Comparison of ENCODE assay signal across 32 cellular contexts in the genomic region with DNA sequence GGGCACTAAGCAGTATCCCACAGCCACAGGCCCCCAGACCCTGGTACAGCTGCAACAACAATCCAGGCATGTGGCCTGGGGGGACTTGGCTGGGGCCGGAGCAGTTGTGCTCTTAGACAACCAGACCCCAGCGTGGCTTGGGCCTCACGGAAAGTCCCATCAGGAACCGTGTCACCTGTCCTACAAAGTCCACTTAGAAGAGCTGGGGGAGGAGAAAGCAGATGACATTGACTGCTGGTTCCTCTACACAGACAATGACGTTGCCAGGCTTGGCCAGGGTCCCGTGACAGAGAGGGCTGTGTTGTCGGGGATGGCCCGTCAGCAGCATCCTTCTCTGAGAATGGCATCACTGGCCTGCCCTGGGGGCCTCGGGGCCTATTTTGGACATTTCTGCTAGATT.
"Had no signal": no experiment of that assay in that cellular context is flagged by ENCODE, and none has a peak within 500 bp of the region (broad histone marks: within the 10 kb centered on the region; RNA-seq: fewer than 3 reads in every experiment).

No MANE protein-coding gene starts in this region.

- H3K4me1 Mint-ChIP-seq: activated B cell treated with CpG ODN at 0.5 μM for 24 hours; activated naive CD4-positive, alpha-beta T cell treated with anti-CD3 and anti-CD28 coated beads, Interleukin-2, amount 50 U/mL, for 24 hours; activated naive CD8-positive, alpha-beta T cell treated with anti-CD3 and anti-CD28 coated beads for 36 hours; activated naive CD8-positive, alpha-beta T cell treated with anti-CD3 and anti-CD28 coated beads, Interleukin-2, amount 50 U/mL, for 24 hours; activated T-helper 17 cell treated with anti-CD3 and anti-CD28 coated beads, Interleukin-2, amount 50 U/mL, for 72 hours; T-helper 17 cell had no signal

- H3K27ac ChIP-seq: adrenal gland, body of pancreas, dorsolateral prefrontal cortex, WERI-Rb-1 had no signal

- H3K9me3 Mint-ChIP-seq: activated B cell treated with CpG ODN at 0.5 μM for 24 hours; activated CD8-positive, alpha-beta T cell treated with anti-CD3 and anti-CD28 coated beads for 36 hours; activated naive CD4-positive, alpha-beta T cell treated with anti-CD3 and anti-CD28 coated beads for 36 hours; activated naive CD4-positive, alpha-beta T cell treated with anti-CD3 and anti-CD28 coated beads, Interleukin-2, amount 50 U/mL, for 24 hours; activated naive CD8-positive, alpha-beta T cell treated with anti-CD3 and anti-CD28 coated beads for 36 hours; activated naive CD8-positive, alpha-beta T cell treated with anti-CD3 and anti-CD28 coated beads, Interleukin-2, amount 50 U/mL, for 24 hours; activated T-cell treated with anti-CD3 and anti-CD28 coated beads, Interleukin-2, amount 50 U/mL, for 4 hours; activated T-helper 17 cell treated with anti-CD3 and anti-CD28 coated beads, Interleukin-2, amount 50 U/mL, for 72 hours; dendritic cell treated with granulocyte-macrophage colony-stimulating factor and Interleukin-4, amounts not matched to agents 40 ng/mL and 50 ng/mL, for 4 days; endodermal cell; T-helper 2 cell treated with Interferon-gamma antibody and Interleukin-4, amounts not matched to agents 5 μg/mL and 100 μg/mL, for 36 hours had no signal

- H3K27ac Mint-ChIP-seq: activated B cell treated with CpG ODN at 0.5 μM for 24 hours; activated CD8-positive, alpha-beta T cell treated with anti-CD3 and anti-CD28 coated beads for 36 hours; activated naive CD4-positive, alpha-beta T cell treated with anti-CD3 and anti-CD28 coated beads for 36 hours; activated naive CD4-positive, alpha-beta T cell treated with anti-CD3 and anti-CD28 coated beads, Interleukin-2, amount 50 U/mL, for 24 hours; activated naive CD8-positive, alpha-beta T cell treated with anti-CD3 and anti-CD28 coated beads for 36 hours; activated naive CD8-positive, alpha-beta T cell treated with anti-CD3 and anti-CD28 coated beads, Interleukin-2, amount 50 U/mL, for 24 hours; activated T-helper 17 cell treated with anti-CD3 and anti-CD28 coated beads, Interleukin-2, amount 50 U/mL, for 72 hours; dendritic cell treated with granulocyte-macrophage colony-stimulating factor and Interleukin-4, amounts not matched to agents 40 ng/mL and 50 ng/mL, for 4 days; endodermal cell; T-helper 17 cell; T-helper 2 cell treated with Interferon-gamma antibody and Interleukin-4, amounts not matched to agents 5 μg/mL and 100 μg/mL, for 36 hours had no signal

- H3K27me3 Mint-ChIP-seq: activated CD8-positive, alpha-beta T cell treated with anti-CD3 and anti-CD28 coated beads for 36 hours; activated naive CD4-positive, alpha-beta T cell treated with anti-CD3 and anti-CD28 coated beads, Interleukin-2, amount 50 U/mL, for 24 hours; activated naive CD8-positive, alpha-beta T cell treated with anti-CD3 and anti-CD28 coated beads for 36 hours; activated naive CD8-positive, alpha-beta T cell treated with anti-CD3 and anti-CD28 coated beads, Interleukin-2, amount 50 U/mL, for 24 hours had no signal

- H3K36me3 Mint-ChIP-seq: activated naive CD8-positive, alpha-beta T cell treated with anti-CD3 and anti-CD28 coated beads for 36 hours had no signal

- H3K36me3 ChIP-seq: WERI-Rb-1 had no signal

- H3K27me3 ChIP-seq: adrenal gland, body of pancreas, dorsolateral prefrontal cortex had no signal

- H3K4me1 ChIP-seq: adrenal gland, body of pancreas had no signal

- H3K4me3 Mint-ChIP-seq: activated B cell treated with CpG ODN at 0.5 μM for 24 hours; activated CD8-positive, alpha-beta T cell treated with anti-CD3 and anti-CD28 coated beads for 36 hours; activated naive CD4-positive, alpha-beta T cell treated with anti-CD3 and anti-CD28 coated beads for 36 hours; activated naive CD4-positive, alpha-beta T cell treated with anti-CD3 and anti-CD28 coated beads, Interleukin-2, amount 50 U/mL, for 24 hours; activated naive CD8-positive, alpha-beta T cell treated with anti-CD3 and anti-CD28 coated beads for 36 hours; activated naive CD8-positive, alpha-beta T cell treated with anti-CD3 and anti-CD28 coated beads, Interleukin-2, amount 50 U/mL, for 24 hours; activated T-cell treated with anti-CD3 and anti-CD28 coated beads, Interleukin-2, amount 50 U/mL, for 4 hours; activated T-helper 17 cell treated with anti-CD3 and anti-CD28 coated beads, Interleukin-2, amount 50 U/mL, for 72 hours; dendritic cell treated with granulocyte-macrophage colony-stimulating factor and Interleukin-4, amounts not matched to agents 40 ng/mL and 50 ng/mL, for 4 days; endodermal cell; T-helper 17 cell; T-helper 2 cell treated with Interferon-gamma antibody and Interleukin-4, amounts not matched to agents 5 μg/mL and 100 μg/mL, for 36 hours had no signal

- FAIRE-seq: frontal cortex had no signal

- H3K9me3 ChIP-seq: adrenal gland, body of pancreas had no signal

- H3K4me3 ChIP-seq: adrenal gland, body of pancreas, coronary artery, dorsolateral prefrontal cortex had no signal

- DNase-seq: activated B cell treated with CpG ODN at 0.5 μM for 24 hours; activated CD4-positive, alpha-beta T cell treated with anti-CD3 and anti-CD28 coated beads for 48 hours; activated CD4-positive, alpha-beta T cell treated with anti-CD3 and anti-CD28 coated beads, Interleukin-2, amount 50 U/mL, for 1 hour; activated CD4-positive, alpha-beta T cell treated with anti-CD3 and anti-CD28 coated beads, Interleukin-2, amount 50 U/mL, for 48 hours; activated CD8-positive, alpha-beta memory T cell treated with anti-CD3 and anti-CD28 coated beads for 24 hours; activated CD8-positive, alpha-beta T cell treated with anti-CD3 and anti-CD28 coated beads for 36 hours; activated effector memory CD4-positive, alpha-beta T cell treated with Interleukin-2 at 50 U/mL for 16 hours; activated naive CD4-positive, alpha-beta T cell treated with anti-CD3 and anti-CD28 coated beads for 36 hours; activated naive CD8-positive, alpha-beta T cell treated with anti-CD3 and anti-CD28 coated beads for 36 hours; activated naive CD8-positive, alpha-beta T cell treated with anti-CD3 and anti-CD28 coated beads, Interleukin-2, amount 50 U/mL, for 24 hours; activated T-cell treated with anti-CD3 and anti-CD28 coated beads, Interleukin-2, amount 50 U/mL, for 4 hours; adrenal gland; amygdala; aorta; body of pancreas; central memory CD4-positive, alpha-beta T cell; cerebellar nuclear complex; dorsolateral prefrontal cortex; effector memory CD4-positive, alpha-beta T cell; endodermal cell; T-helper 1 cell; T-helper 17 cell; T1000; WERI-Rb-1 had no signal

- ATAC-seq: activated CD4-positive, CD25-positive, alpha-beta regulatory T cell treated with anti-CD3 and anti-CD28 coated beads, Interleukin-2, amount 50 U/mL, for 24 hours; activated CD8-positive, alpha-beta T cell treated with anti-CD3 and anti-CD28 coated beads for 36 hours; activated naive CD8-positive, alpha-beta T cell treated with anti-CD3 and anti-CD28 coated beads, Interleukin-2, amount 50 U/mL, for 24 hours; activated T-cell treated with anti-CD3 and anti-CD28 coated beads, Interleukin-2, amount 50 U/mL, for 4 hours; activated T-helper 17 cell treated with anti-CD3 and anti-CD28 coated beads, Interleukin-2, amount 50 U/mL, for 72 hours; body of pancreas; esophagus mucosa; T-helper 17 cell had no signal
